In the genomic region with DNA sequence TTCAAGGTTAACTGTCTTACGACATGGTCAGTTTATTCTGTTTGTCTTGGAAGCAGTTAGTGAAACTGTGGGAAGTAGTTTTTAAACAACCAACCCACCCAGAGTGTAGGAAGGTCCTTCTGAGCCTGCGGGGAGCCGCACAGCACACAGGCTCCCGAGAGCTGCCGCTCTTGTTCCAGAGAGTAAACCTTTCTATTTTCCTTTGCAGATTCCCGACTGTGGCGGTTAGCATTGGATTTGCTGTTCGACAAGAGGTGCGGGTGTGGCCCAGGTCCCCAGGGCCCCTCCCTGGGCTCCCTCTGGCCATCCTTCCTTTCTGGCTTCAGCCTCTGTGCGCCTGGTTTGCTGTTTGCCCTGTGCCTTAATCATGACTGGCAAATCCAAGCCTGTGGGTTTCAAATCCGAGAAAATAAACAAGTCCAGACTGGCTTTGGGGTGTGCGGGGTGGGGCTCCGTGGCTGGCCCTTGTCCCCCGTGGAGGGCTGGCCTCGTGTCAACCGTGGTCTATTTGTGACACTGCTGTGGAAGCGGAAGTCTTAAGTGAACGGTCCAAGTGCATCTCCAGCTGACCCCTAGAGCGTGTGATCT, we compare ENCODE assay signal across 16 cellular contexts. TPM values are rescaled to one million over a fixed set of nuclear protein-coding genes. Genes with fewer than 3 reads are reported as not detected.
A peak's percentile ranks its signal among the peaks of the same experiment; 100 is the strongest.
DNase-seq lines count a peak whose midpoint lies in the region; ATAC-seq and TF ChIP-seq lines count a peak whose summit lies in the region.
"Had no signal": no experiment of that assay in that cellular context is flagged by ENCODE, and none has a peak within 500 bp of the region (broad histone marks: within the 10 kb centered on the region; RNA-seq: fewer than 3 reads in every experiment).

No MANE protein-coding gene starts in this region.

- H3K27ac ChIP-seq in right atrium auricular region = peak overlapping the region; percentile 4 to 44

- ATAC-seq in GM18868 (IDR thresholded peaks at IDR 0.05; ENCODE audit: unreplicated experiment) = no peak

- no peak for TF ChIP-seq CTCF in right atrium auricular region (IDR thresholded peaks at IDR 0.05)

- no peak overlapping the region for H3K4me3 ChIP-seq in right atrium auricular region

- H3K9me3 ChIP-seq in right atrium auricular region = no peaks in the 10 kb centered on the region

- peaks cover 15% of the 10 kb centered on the region for H3K36me3 ChIP-seq in right atrium auricular region

- no peaks in the 10 kb centered on the region for H3K27me3 ChIP-seq in right atrium auricular region

- H3K4me1 ChIP-seq in right atrium auricular region = peaks cover 0 to 25% of the 10 kb centered on the region in 2 donors

- intact Hi-C loops in posterior vena cava (cut with DNase I) = no loop called here

- DNase-seq in DMS79 (lab: John Stamatoyannopoulos, UW) (peak; percentile 48), brain pericyte (ENCODE audit: low read depth, low spot score) (peak; percentile 83), right atrium auricular region (ENCODE audit: low spot score) (no peak), posterior vena cava (ENCODE audit: low spot score) (peak; percentile 72), NCI-H1092 treated with DMSO at 0.1 percent for 48 hours (lab: John Stamatoyannopoulos, UW) (no peak), DMS153 treated with DMSO at 0.1 percent for 48 hours (lab: John Stamatoyannopoulos, UW; ENCODE audit: unreplicated experiment) (no peak), HCEC 1CT (no peak)
- DNase-seq: activated CD4-positive, alpha-beta T cell treated with anti-CD3 and anti-CD28 coated beads, Interleukin-2, amount 10 ng/mL, durations not matched to agents 24 days and 14 days; activated naive CD8-positive, alpha-beta T cell treated with anti-CD3 and anti-CD28 coated beads, Interleukin-2, amount 10 ng/mL, durations not matched to agents 7 days and 5 days; activated T-cell treated with anti-CD3 and anti-CD28 coated beads, Interleukin-2, amount 50 U/mL, for 24 hours; CD4-positive, alpha-beta T cell; NCI-H2081 treated with DMSO at 0.1 percent for 48 hours; NK-92 treated with Interleukin-12 subunit alpha and Interleukin-12 subunit beta, amount 100 ng/mL, for 24 hours; SIG-M5; stimulated activated naive CD4-positive, alpha-beta T cell had no signal

RNA-seq across cellular contexts. Expression of gene IMPA2, which starts 30.7 kb away (rescaled TPM):
- total RNA-seq in right atrium auricular region (10 to 100 TPM; 20.2 to 22.9 TPM), posterior vena cava (10 to 100 TPM; 14.9 to 31.5 TPM)

Comparison
In these comparisons a context has a peak if more than half of its experiments do, and no peak if none do; other contexts are left out.
1. DNase-seq: peak in DMS79 (single experiment), brain pericyte (single experiment) and posterior vena cava (single experiment); none in right atrium auricular region (single experiment), NCI-H1092 treated with DMSO at 0.1 percent for 48 hours (single experiment), DMS153 treated with DMSO at 0.1 percent for 48 hours (single experiment) and HCEC 1CT (single experiment).